ENCODE assay signal across 9 cellular contexts in genomic region chr9:69542942-69543704, GRCh38.
DNase-seq lines count a peak whose midpoint lies in the region.
"Had no signal": no experiment of that assay in that cellular context is flagged by ENCODE, and none has a peak within 500 bp of the region (broad histone marks: within the 10 kb centered on the region; RNA-seq: fewer than 3 reads in every experiment).

No MANE protein-coding gene starts in this region.

- DNase-seq in NCI-H1436 (lab: John Stamatoyannopoulos, UW) (peak; percentile 16), NCI-H1436 treated with DMSO at 0.1 percent for 48 hours (lab: John Stamatoyannopoulos, UW) (no peak), NCI-H748 (lab: John Stamatoyannopoulos, UW; ENCODE audit: unreplicated experiment) (peak; percentile 74), head of caudate nucleus (peak in 40 of 42 donors; percentile 14 to 73 (median 52)), retina (peak; percentile 86), GOT3 (lab: John Stamatoyannopoulos, UW) (no peak), KBM-7 (no peak), T-helper 9 cell (no peak)
- DNase-seq: brain microvascular endothelial cell had no signal

- intact Hi-C loops in head of caudate nucleus (cut with DNase I), result loop anchor here (10.0 kb wide), 1 partner anchor 508 kb away; the partner anchor contains the start of gene FXN

- in situ Hi-C loops in KBM-7 (cut with MboI; ENCODE audit: low pct_unique_long_range_greater_than_20kb, low sequenced_read_pairs), result loop anchor here (25.0 kb wide), 1 partner anchor 369 kb away; no protein-coding TSS in a partner anchor

Comparison
In these comparisons a context has a peak if more than half of its experiments do, and no peak if none do; other contexts are left out.
1. DNase-seq: peak in NCI-H1436 (single experiment), NCI-H748 (single experiment), head of caudate nucleus (40 of 42) and retina (single experiment); none in NCI-H1436 treated with DMSO at 0.1 percent for 48 hours (single experiment), GOT3 (single experiment), KBM-7 (single experiment) and T-helper 9 cell (single experiment).